8 cellular contexts compared by ENCODE assay signal in the genomic region with DNA sequence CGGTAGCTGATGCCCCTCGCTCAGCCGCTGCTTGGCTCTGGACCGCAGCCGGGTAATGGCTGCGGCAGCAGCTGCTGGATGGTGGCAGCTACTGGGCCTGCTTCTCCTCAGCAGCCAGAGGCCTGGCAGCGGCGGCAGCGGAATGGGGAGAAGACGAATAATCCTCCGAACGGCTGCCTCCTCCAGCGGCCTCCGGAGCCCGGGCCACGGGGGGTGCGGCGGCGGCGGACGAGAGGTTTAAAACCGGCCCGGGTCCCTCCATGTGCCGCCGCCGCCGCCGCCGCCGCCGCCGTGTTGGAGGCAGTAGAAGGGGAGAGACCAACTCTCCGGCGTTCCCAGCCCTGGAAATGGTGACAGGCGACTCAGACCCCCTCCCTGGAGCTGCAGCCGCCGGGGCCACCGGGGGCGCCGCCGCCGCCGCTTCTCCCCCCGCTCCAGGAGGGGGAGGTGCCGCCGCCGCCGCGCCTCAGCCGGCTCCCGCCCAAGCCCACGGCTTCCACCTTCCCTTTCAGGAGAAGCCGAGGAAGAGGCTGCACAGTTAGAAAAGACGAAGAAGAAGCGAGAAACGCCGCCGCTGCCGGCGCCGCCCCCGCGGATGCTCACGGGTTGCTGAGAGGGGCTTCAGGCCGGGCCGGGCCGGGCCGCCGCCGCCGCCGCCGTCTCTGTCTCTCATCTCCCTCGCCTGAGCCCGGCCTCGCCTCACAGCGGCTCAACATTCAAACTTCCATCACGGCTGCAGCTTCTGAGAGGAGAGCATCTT.
DNase-seq lines count a peak whose midpoint lies in the region; ATAC-seq and TF ChIP-seq lines count a peak whose summit lies in the region.

No MANE protein-coding gene starts in this region.

- no peaks in the 10 kb centered on the region for H3K36me3 ChIP-seq in GM06990 (ENCODE audit: control insufficient read depth, insufficient read depth, low read length)

- peak overlapping the region in 1 of 2 donors; percentile 23 for H3K27ac Mint-ChIP-seq in stimulated activated naive CD8-positive, alpha-beta T cell treated with anti-CD3 and anti-CD28 coated beads, Interleukin-15, amount 100 ng/mL, for 72 hours

- 1 to 2% methylated on average over 60 to 69 of the region's 78 CpGs for WGBS in lower leg skin, 2 donors

- H3K4me1 ChIP-seq in mononuclear cell (ENCODE audit: insufficient read depth, low read length), result peaks cover 7% of the 10 kb centered on the region

- no peaks in the 10 kb centered on the region for H3K27me3 ChIP-seq in GM06990 (replicated peaks; ENCODE audit: control insufficient read depth, insufficient read depth, low read length)
- peaks cover 52% of the 10 kb centered on the region for H3K27me3 ChIP-seq in mononuclear cell (ENCODE audit: insufficient read depth, low read length)

- peaks cover 83% of the 10 kb centered on the region for H3K27me3 Mint-ChIP-seq in stimulated activated naive CD8-positive, alpha-beta T cell treated with anti-CD3 and anti-CD28 coated beads, Interleukin-15, amount 100 ng/mL, for 72 hours

- H3K4me1 Mint-ChIP-seq in stimulated activated naive CD8-positive, alpha-beta T cell treated with anti-CD3 and anti-CD28 coated beads, Interleukin-15, amount 100 ng/mL, for 72 hours, result peaks cover 12% of the 10 kb centered on the region

- peak overlapping the region; percentile 88 for H3K4me3 Mint-ChIP-seq in stimulated activated naive CD8-positive, alpha-beta T cell treated with anti-CD3 and anti-CD28 coated beads, Interleukin-15, amount 100 ng/mL, for 72 hours

- DNase-seq in GM06990 (ENCODE audit: extremely low read depth, insufficient read length) (peak; percentile 6), NCI-H146 treated with DMSO at 0.1 percent for 48 hours (lab: John Stamatoyannopoulos, UW; ENCODE audit: unreplicated experiment) (peak; percentile 64), epithelial cell of esophagus (ENCODE audit: low read depth) (peak; percentile 10), lower leg skin (ENCODE audit: low spot score in 2 of 2) (no peak)
- peak; percentile 1 to 11 (median 7) for DNase-seq in activated CD8-positive, alpha-beta memory T cell treated with anti-CD3 and anti-CD28 coated beads for 48 hours (ENCODE audit: low read depth in 2 of 3, low spot score in 2 of 3)
- DNase-seq in stimulated activated naive CD8-positive, alpha-beta T cell treated with anti-CD3 and anti-CD28 coated beads, Interleukin-15, amount 100 ng/mL, for 72 hours, result peak; percentile 14 to 27

- H3K9me3 ChIP-seq in mononuclear cell (ENCODE audit: low read depth, low read length), result no peaks in the 10 kb centered on the region

- ATAC-seq in stimulated activated naive CD8-positive, alpha-beta T cell treated with anti-CD3 and anti-CD28 coated beads, Interleukin-15, amount 100 ng/mL, for 72 hours, result peak; percentile 80
- ATAC-seq in HG02981 (IDR thresholded peaks at IDR 0.05; ENCODE audit: unreplicated experiment), result no peak

- H3K9me3 Mint-ChIP-seq in stimulated activated naive CD8-positive, alpha-beta T cell treated with anti-CD3 and anti-CD28 coated beads, Interleukin-15, amount 100 ng/mL, for 72 hours, result peaks cover 0 to 5% of the 10 kb centered on the region in 2 donors

- TF ChIP-seq CTCF in GM06990 (IDR thresholded peaks at IDR 0.05; ENCODE audit: insufficient read depth, low read length, poor library complexity, severe bottlenecking), result no peak
- TF ChIP-seq CTCF in epithelial cell of esophagus (IDR thresholded peaks at IDR 0.05; ENCODE audit: insufficient read depth, low read depth, low read length, missing control alignments), result no peak
- TF ChIP-seq CTCF in lower leg skin (IDR thresholded peaks at IDR 0.05), result no peak

- TF ChIP-seq POLR2A in lower leg skin (IDR thresholded peaks at IDR 0.05), result no peak

- intact Hi-C loops in lower leg skin (cut with DNase I; ENCODE audit: low total_unique reads), result no loop called here

- peak overlapping the region; percentile 27; the same call in 1 of the 2 replicates for H3K4me3 ChIP-seq in GM06990 (replicated peaks; ENCODE audit: low read depth, low read length)
- peak overlapping the region; percentile 39 for H3K4me3 ChIP-seq in epithelial cell of esophagus (ENCODE audit: low read length)
- peak overlapping the region; percentile 23 for H3K4me3 ChIP-seq in mononuclear cell (ENCODE audit: low read length)
- H3K4me3 ChIP-seq in lower leg skin (ENCODE audit: low read depth, poor library complexity, severe bottlenecking), result no peak overlapping the region

Comparison
In these comparisons a context has a peak if more than half of its experiments do, and no peak if none do; other contexts are left out.
1. DNase-seq: peak in GM06990 (single experiment), NCI-H146 treated with DMSO at 0.1 percent for 48 hours (single experiment), activated CD8-positive, alpha-beta memory T cell treated with anti-CD3 and anti-CD28 coated beads for 48 hours (3 of 3), epithelial cell of esophagus (single experiment) and stimulated activated naive CD8-positive, alpha-beta T cell treated with anti-CD3 and anti-CD28 coated beads, Interleukin-15, amount 100 ng/mL, for 72 hours (2 of 2); none in lower leg skin (0 of 2).